ENCODE assay signal across 8 cellular contexts in the genomic region with DNA sequence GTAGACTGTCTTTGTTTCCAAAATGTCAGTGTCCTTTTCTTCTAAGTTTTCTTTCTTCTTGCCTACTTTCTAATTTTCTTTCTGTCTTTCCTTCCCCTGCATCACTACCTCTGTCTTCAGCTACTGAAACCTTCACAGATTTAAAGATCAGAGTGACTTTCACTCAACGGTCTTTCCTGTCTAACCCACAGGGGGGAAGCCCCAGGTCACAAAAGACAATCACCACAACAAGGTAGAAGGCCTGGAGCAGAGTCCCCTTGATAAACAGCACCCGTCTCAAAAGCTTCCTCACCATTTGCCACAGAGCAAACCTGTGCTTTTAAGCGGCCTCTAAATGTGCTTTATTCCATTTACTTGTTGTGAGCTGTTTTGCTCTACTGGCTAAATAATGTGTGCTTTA.
DNase-seq lines count a peak whose midpoint lies in the region; ATAC-seq and TF ChIP-seq lines count a peak whose summit lies in the region.

No MANE protein-coding gene starts in this region.

- peaks cover 14 to 27% (median 20%) of the 10 kb centered on the region in 4 donors for H3K4me1 Mint-ChIP-seq in CD4-positive, alpha-beta memory T cell
- peaks cover 46% of the 10 kb centered on the region for H3K4me1 Mint-ChIP-seq in stimulated activated naive CD8-positive, alpha-beta T cell treated with anti-CD3 and anti-CD28 coated beads, Interleukin-15, Interleukin-2, amounts not matched to agents 100 ng/mL and 50 ng/mL, for 24 hours (ENCODE audit: low read depth)

- no peaks in the 10 kb centered on the region for H3K9me3 ChIP-seq in CD4-positive, alpha-beta memory T cell (ENCODE audit: control insufficient read depth in 1 of 2, low read length in 2 of 2)
- H3K9me3 ChIP-seq in MG63 = no peaks in the 10 kb centered on the region

- no peaks in the 10 kb centered on the region for H3K27me3 ChIP-seq in CD4-positive, alpha-beta memory T cell (ENCODE audit: insufficient read depth, low read length)
- H3K27me3 ChIP-seq in MG63 = no peaks in the 10 kb centered on the region

- peak overlapping the region in 7 of 8 donors; percentile 3 to 66 (median 44) for H3K4me3 Mint-ChIP-seq in CD4-positive, alpha-beta memory T cell
- H3K4me3 Mint-ChIP-seq in stimulated activated naive CD8-positive, alpha-beta T cell treated with anti-CD3 and anti-CD28 coated beads, Interleukin-15, Interleukin-2, amounts not matched to agents 100 ng/mL and 50 ng/mL, for 24 hours = peak overlapping the region; percentile 48

- peak overlapping the region in 6 of 7 donors; percentile 14 to 89 (median 42) for H3K27ac Mint-ChIP-seq in CD4-positive, alpha-beta memory T cell
- peak overlapping the region; percentile 20 for H3K27ac Mint-ChIP-seq in stimulated activated naive CD8-positive, alpha-beta T cell treated with anti-CD3 and anti-CD28 coated beads, Interleukin-15, Interleukin-2, amounts not matched to agents 100 ng/mL and 50 ng/mL, for 24 hours

- H3K27ac ChIP-seq in CD4-positive, alpha-beta memory T cell (ENCODE audit: low read depth, low read length) = no peak overlapping the region

- no peak overlapping the region for H3K4me3 ChIP-seq in CD4-positive, alpha-beta memory T cell (ENCODE audit: low read length in 2 of 2)
- no peak overlapping the region for H3K4me3 ChIP-seq in MG63

- no peaks in the 10 kb centered on the region for H3K36me3 ChIP-seq in CD4-positive, alpha-beta memory T cell (ENCODE audit: insufficient read depth, low read length)
- H3K36me3 ChIP-seq in MG63 = no peaks in the 10 kb centered on the region

- H3K4me1 ChIP-seq in CD4-positive, alpha-beta memory T cell (ENCODE audit: insufficient read depth, low read length) = peaks cover 19% of the 10 kb centered on the region

- intact Hi-C loops in CD4-positive, alpha-beta memory T cell (cut with micrococcal nuclease) = no loop called here

- ATAC-seq in GM19438 (IDR thresholded peaks at IDR 0.05; ENCODE audit: low read depth, unreplicated experiment) (peak; percentile 97), HG03442 (IDR thresholded peaks at IDR 0.05; ENCODE audit: unreplicated experiment) (peak; percentile 99)

- CTCF ChIA-PET in CD4-positive, alpha-beta memory T cell (lab: Charles Lee; ENCODE audit: partially characterized antibody) = interaction anchor here (0.8 kb wide), 1 partner anchor 24 kb away, joined by 3 read pairs; no protein-coding TSS in a partner anchor
- CTCF ChIA-PET in HEK293T (lab: Yijun Ruan, JAX) = no interaction called here

- DNase-seq in CD4-positive, alpha-beta memory T cell = peak; percentile 40 to 55 (median 46)
- DNase-seq in activated T-helper 1 cell treated with Interleukin-2 at 50 U/mL for 16 hours (ENCODE audit: low read depth) (peak; percentile 3), HEK293T (ENCODE audit: extremely low spot score) (no peak), epidermal melanocyte (ENCODE audit: insufficient read length, low spot score) (no peak), MG63 (no peak)

- H3K9me3 Mint-ChIP-seq in CD4-positive, alpha-beta memory T cell = peaks cover 0 to 5% (median 0%) of the 10 kb centered on the region in 8 donors
- H3K9me3 Mint-ChIP-seq in stimulated activated naive CD8-positive, alpha-beta T cell treated with anti-CD3 and anti-CD28 coated beads, Interleukin-15, Interleukin-2, amounts not matched to agents 100 ng/mL and 50 ng/mL, for 24 hours = no peaks in the 10 kb centered on the region

- H3K36me3 Mint-ChIP-seq in CD4-positive, alpha-beta memory T cell = no peaks in the 10 kb centered on the region
- H3K36me3 Mint-ChIP-seq in stimulated activated naive CD8-positive, alpha-beta T cell treated with anti-CD3 and anti-CD28 coated beads, Interleukin-15, Interleukin-2, amounts not matched to agents 100 ng/mL and 50 ng/mL, for 24 hours (ENCODE audit: low read depth) = no peaks in the 10 kb centered on the region

- POLR2A ChIA-PET in CD4-positive, alpha-beta memory T cell (lab: Charles Lee; ENCODE audit: partially characterized antibody) = no interaction called here
- POLR2A ChIA-PET in HEK293T (lab: Yijun Ruan, JAX) = no interaction called here

- peaks cover 2 to 4% of the 10 kb centered on the region in 2 donors for H3K27me3 Mint-ChIP-seq in CD4-positive, alpha-beta memory T cell
- H3K27me3 Mint-ChIP-seq in stimulated activated naive CD8-positive, alpha-beta T cell treated with anti-CD3 and anti-CD28 coated beads, Interleukin-15, Interleukin-2, amounts not matched to agents 100 ng/mL and 50 ng/mL, for 24 hours = no peaks in the 10 kb centered on the region

TF ChIP-seq in HEK293T, 16 proteins besides CTCF, POLR2A, EP300 and RAD21:
- no peak for TF ChIP-seq SUZ12 (IDR thresholded peaks at IDR 0.05)
- no peak for TF ChIP-seq ARNT (IDR thresholded peaks at IDR 0.05)
- no peak for TF ChIP-seq LEF1 (IDR thresholded peaks at IDR 0.05; ENCODE audit: borderline replicate concordance)
- TF ChIP-seq FOXM1 (IDR thresholded peaks at IDR 0.05; ENCODE audit: borderline replicate concordance) = no peak
- TF ChIP-seq TARDBP (IDR thresholded peaks at IDR 0.05) = no peak
- TF ChIP-seq BHLHE40 (IDR thresholded peaks at IDR 0.05; ENCODE audit: borderline replicate concordance) = no peak
- no peak for TF ChIP-seq ZNF384 (IDR thresholded peaks at IDR 0.05)
TF ChIP-seq in HEK293T: peak in this region for 0.

Comparison
In these comparisons a context has a peak if more than half of its experiments do, and no peak if none do; other contexts are left out.
1. DNase-seq: peak in CD4-positive, alpha-beta memory T cell (5 of 5) and activated T-helper 1 cell treated with Interleukin-2 at 50 U/mL for 16 hours (single experiment); none in HEK293T (single experiment), epidermal melanocyte (single experiment) and MG63 (single experiment).